8 cellular contexts compared by ENCODE assay signal in the genomic region with DNA sequence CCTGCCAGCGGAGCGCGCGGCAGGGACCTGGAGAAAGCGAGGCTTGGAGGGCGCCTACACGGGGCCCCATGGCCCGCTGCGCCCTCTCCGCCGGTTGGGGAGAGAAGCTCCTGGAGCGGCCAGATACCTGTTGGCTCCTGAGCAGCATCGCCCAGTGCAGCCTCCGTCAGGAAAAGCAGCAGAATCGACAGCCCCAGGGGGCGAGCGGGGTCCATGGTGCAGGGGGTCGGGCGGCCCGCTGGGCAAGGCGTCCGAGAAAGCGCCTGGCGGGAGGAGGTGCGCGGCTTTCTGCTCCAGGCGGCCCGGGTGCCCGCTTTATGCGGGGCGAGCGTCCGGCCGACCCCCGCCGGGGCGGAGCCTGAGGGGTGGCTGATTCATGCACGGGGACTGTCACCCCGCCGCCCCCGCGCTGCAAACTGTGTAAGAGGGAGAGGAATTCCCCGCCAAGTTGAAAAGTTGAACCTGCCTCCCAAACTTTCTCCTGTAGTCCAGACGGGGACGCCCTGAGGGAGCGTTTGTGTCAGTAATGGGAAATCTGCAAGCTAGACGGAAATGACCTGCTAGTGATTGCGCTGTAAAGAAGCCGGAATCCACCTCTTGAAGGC. TPM values are rescaled to one million over a fixed set of nuclear protein-coding genes. Genes with fewer than 3 reads are reported as not detected.
DNase-seq lines count a peak whose midpoint lies in the region; ATAC-seq and FAIRE-seq lines count a peak whose summit lies in the region.

A gene with protein sequence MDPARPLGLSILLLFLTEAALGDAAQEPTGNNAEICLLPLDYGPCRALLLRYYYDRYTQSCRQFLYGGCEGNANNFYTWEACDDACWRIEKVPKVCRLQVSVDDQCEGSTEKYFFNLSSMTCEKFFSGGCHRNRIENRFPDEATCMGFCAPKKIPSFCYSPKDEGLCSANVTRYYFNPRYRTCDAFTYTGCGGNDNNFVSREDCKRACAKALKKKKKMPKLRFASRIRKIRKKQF (minus strand): TSS at position 290 of the 605 bp plus-strand sequence. CDS start 75 bp downstream, at position 215.

- no peaks in the 10 kb centered on the region for H3K27me3 ChIP-seq in right cardiac atrium (ENCODE audit: control insufficient read depth, insufficient read depth)

- H3K27me3 Mint-ChIP-seq in activated T-cell treated with anti-CD3 and anti-CD28 coated beads, Interleukin-2, amount 50 U/mL, for 24 hours = peaks cover 63% of the 10 kb centered on the region

- peak within 1 kb of the TSS; percentile 64 for H3K4me3 Mint-ChIP-seq in activated T-cell treated with anti-CD3 and anti-CD28 coated beads, Interleukin-2, amount 50 U/mL, for 24 hours

- no peaks in the 10 kb centered on the region for H3K36me3 Mint-ChIP-seq in activated T-cell treated with anti-CD3 and anti-CD28 coated beads, Interleukin-2, amount 50 U/mL, for 24 hours (ENCODE audit: low read depth)
- peaks cover 0 to 7% of the 10 kb centered on the region in 2 donors for H3K36me3 Mint-ChIP-seq in activated naive CD4-positive, alpha-beta T cell treated with anti-CD3 and anti-CD28 coated beads, Interleukin-2, amount 50 U/mL, for 72 hours

- intact Hi-C loops in right cardiac atrium (cut with DNase I) = loop anchor here in 1 of 4 donors (10.0 kb wide), 1 partner anchor 194 kb away; no protein-coding TSS in a partner anchor

- no peak within 1 kb of the TSS for H3K27ac Mint-ChIP-seq in activated T-cell treated with anti-CD3 and anti-CD28 coated beads, Interleukin-2, amount 50 U/mL, for 24 hours
- no peak within 1 kb of the TSS for H3K27ac Mint-ChIP-seq in activated naive CD4-positive, alpha-beta T cell treated with anti-CD3 and anti-CD28 coated beads, Interleukin-2, amount 50 U/mL, for 72 hours

- H3K4me3 ChIP-seq in right cardiac atrium (ENCODE audit: low read length) = peak within 1 kb of the TSS; percentile 75

- no peaks in the 10 kb centered on the region for H3K9me3 Mint-ChIP-seq in activated T-cell treated with anti-CD3 and anti-CD28 coated beads, Interleukin-2, amount 50 U/mL, for 24 hours
- no peaks in the 10 kb centered on the region for H3K9me3 Mint-ChIP-seq in activated naive CD4-positive, alpha-beta T cell treated with anti-CD3 and anti-CD28 coated beads, Interleukin-2, amount 50 U/mL, for 72 hours

- ATAC-seq in HG03196 (IDR thresholded peaks at IDR 0.05; ENCODE audit: unreplicated experiment) (peak; percentile 40), right cardiac atrium (peak; percentile 65 to 75)
- ATAC-seq in activated naive CD4-positive, alpha-beta T cell treated with anti-CD3 and anti-CD28 coated beads, Interleukin-2, amount 50 U/mL, for 72 hours = peak; percentile 9 to 67

- H3K4me1 Mint-ChIP-seq in activated T-cell treated with anti-CD3 and anti-CD28 coated beads, Interleukin-2, amount 50 U/mL, for 24 hours (ENCODE audit: low read depth) = peaks cover 11% of the 10 kb centered on the region

- FAIRE-seq in urothelium cell line (lab: Jason Lieb, UNC) = no peak

- no peaks in the 10 kb centered on the region for H3K4me1 ChIP-seq in right cardiac atrium (ENCODE audit: control insufficient read depth, insufficient read depth, low read length)

- DNase-seq in activated T-cell treated with anti-CD3 and anti-CD28 coated beads, Interleukin-2, amount 50 U/mL, for 24 hours = peak; percentile 32
- no peak for DNase-seq in activated T-cell treated with anti-CD3 and anti-CD28 coated beads for 4 hours
- peak in 1 of 2 donors; percentile 9 for DNase-seq in activated naive CD4-positive, alpha-beta T cell treated with anti-CD3 and anti-CD28 coated beads, Interleukin-2, amount 50 U/mL, for 72 hours (ENCODE audit: low spot score in 2 of 2)
- DNase-seq in right cardiac atrium = peak; percentile 25 to 69 (median 64)
- peak; percentile 96 for DNase-seq in renal cortical epithelial cell (ENCODE audit: low read depth)
- DNase-seq in cerebellar cortex (ENCODE audit: low spot score) = no peak
- DNase-seq in urothelium cell line (ENCODE audit: low spot score) = no peak

- no peaks in the 10 kb centered on the region for H3K9me3 ChIP-seq in right cardiac atrium (ENCODE audit: control insufficient read depth, low read length)

- H3K27ac ChIP-seq in right cardiac atrium (ENCODE audit: low read length) = peak within 1 kb of the TSS; percentile 53

- WGBS in right cardiac atrium = under 1% methylated on average over 49 of the region's 49 CpGs

RNA-seq across cellular contexts. Expression of the gene that starts here (rescaled TPM):
- total RNA-seq in activated naive CD4-positive, alpha-beta T cell treated with anti-CD3 and anti-CD28 coated beads, Interleukin-2, amount 50 U/mL, for 72 hours = under 1 TPM; 0.37 to 0.82 TPM
- total RNA-seq in right cardiac atrium (1 to 10 TPM; 1.6 to 5.1 (median 2.9) TPM), renal cortical epithelial cell (22.7 and 65.1 TPM in 2 replicates)
- polyA plus RNA-seq in right cardiac atrium = 6.5 TPM

Comparison
In these comparisons a context has a peak if more than half of its experiments do, and no peak if none do; other contexts are left out.
1. DNase-seq: peak in activated T-cell treated with anti-CD3 and anti-CD28 coated beads, Interleukin-2, amount 50 U/mL, for 24 hours (single experiment), right cardiac atrium (3 of 3) and renal cortical epithelial cell (single experiment); none in activated T-cell treated with anti-CD3 and anti-CD28 coated beads for 4 hours (single experiment), cerebellar cortex (single experiment) and urothelium cell line (single experiment).
2. Peak in ATAC-seq in activated naive CD4-positive, alpha-beta T cell treated with anti-CD3 and anti-CD28 coated beads, Interleukin-2, amount 50 U/mL, for 72 hours; RNA of the gene not detected or under 1 TPM.
3. Peak in every context shown above with its lines, with median percentiles within 50 percentile points of each other: ATAC-seq.